11 cellular contexts compared by ENCODE assay signal in the genomic region with DNA sequence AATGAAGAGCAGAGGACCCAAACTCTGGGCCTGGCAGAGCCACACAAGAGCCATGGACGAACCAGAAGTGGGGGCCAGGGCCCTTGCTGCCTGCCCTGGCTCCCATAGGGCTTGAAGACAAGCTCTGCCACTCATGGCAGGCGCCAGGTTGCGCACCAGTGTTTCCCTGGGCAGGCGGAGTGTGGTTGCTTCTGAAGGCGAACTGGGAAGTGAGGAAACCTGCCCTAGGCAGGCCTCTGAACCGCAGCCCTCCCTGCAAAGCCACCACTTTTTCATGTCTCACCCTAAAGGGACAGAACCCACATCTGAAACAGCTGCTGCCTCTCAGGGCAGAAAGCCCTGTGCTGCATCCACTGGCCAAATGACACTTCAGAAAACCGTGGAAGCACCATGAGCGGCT. TPM values are rescaled to one million over a fixed set of nuclear protein-coding genes. Genes with fewer than 3 reads are reported as not detected.
DNase-seq lines count a peak whose midpoint lies in the region; ATAC-seq and TF ChIP-seq lines count a peak whose summit lies in the region.
"Had no signal": no experiment of that assay in that cellular context is flagged by ENCODE, and none has a peak within 500 bp of the region (broad histone marks: within the 10 kb centered on the region; RNA-seq: fewer than 3 reads in every experiment).

No MANE protein-coding gene starts in this region.

- H3K4me1 Mint-ChIP-seq in stimulated activated naive B cell treated with anti-CD40 and anti-IgM and Interleukin-4, amounts not matched to agents 10 μg/mL and 1 μg/mL and 100 μg/mL, for 72 hours = peaks cover 36 to 59% of the 10 kb centered on the region in 2 donors

- no peak overlapping the region for H3K4me3 ChIP-seq in vagina
- H3K4me3 ChIP-seq: body of pancreas, left ventricle myocardium inferior had no signal

- H3K27ac ChIP-seq in vagina = no peak overlapping the region
- H3K27ac ChIP-seq: body of pancreas, left ventricle myocardium inferior had no signal

- H3K36me3 Mint-ChIP-seq in stimulated activated naive B cell treated with anti-CD40 and anti-IgM and Interleukin-4, amounts not matched to agents 10 μg/mL and 1 μg/mL and 100 μg/mL, for 72 hours = no peaks in the 10 kb centered on the region
- H3K36me3 Mint-ChIP-seq: CD14-positive monocyte had no signal

- peak; percentile 16 for DNase-seq in activated effector memory CD4-positive, alpha-beta T cell treated with Interleukin-2 at 50 U/mL for 16 hours
- DNase-seq in activated effector memory CD4-positive, alpha-beta T cell treated with anti-CD3 and anti-CD28 coated beads, Interleukin-2, amount 50 U/mL, for 16 hours = no peak
- DNase-seq in activated CD4-positive, CD25-positive, alpha-beta regulatory T cell treated with anti-CD3 and anti-CD28 coated beads, Interleukin-2, amount 50 U/mL, for 72 hours = peak; percentile 46
- peak; percentile 69 for DNase-seq in stimulated activated naive B cell treated with anti-CD40 and anti-IgM and Interleukin-4, amounts not matched to agents 10 μg/mL and 1 μg/mL and 100 μg/mL, for 72 hours
- DNase-seq in EL (no peak), vagina (ENCODE audit: extremely low spot score in 2 of 2) (no peak), HPDE6-E6E7 (ENCODE audit: extremely low spot score) (no peak)
- DNase-seq: body of pancreas, left ventricle myocardium inferior had no signal

- no peaks in the 10 kb centered on the region for H3K9me3 ChIP-seq in vagina
- H3K9me3 ChIP-seq: body of pancreas, left ventricle myocardium inferior had no signal

- peaks cover 19 to 46% of the 10 kb centered on the region in 2 donors for H3K27me3 Mint-ChIP-seq in stimulated activated naive B cell treated with anti-CD40 and anti-IgM and Interleukin-4, amounts not matched to agents 10 μg/mL and 1 μg/mL and 100 μg/mL, for 72 hours

- no peak overlapping the region for H3K27ac Mint-ChIP-seq in stimulated activated naive B cell treated with anti-CD40 and anti-IgM and Interleukin-4, amounts not matched to agents 10 μg/mL and 1 μg/mL and 100 μg/mL, for 72 hours

- H3K4me1 ChIP-seq in vagina = no peaks in the 10 kb centered on the region
- H3K4me1 ChIP-seq: left ventricle myocardium inferior had no signal

- H3K27me3 ChIP-seq in vagina = no peaks in the 10 kb centered on the region
- H3K27me3 ChIP-seq: body of pancreas had no signal

- no peaks in the 10 kb centered on the region for H3K36me3 ChIP-seq in vagina
- H3K36me3 ChIP-seq: left ventricle myocardium inferior had no signal

- peak; percentile 46 for ATAC-seq in HG03095 (IDR thresholded peaks at IDR 0.05; ENCODE audit: unreplicated experiment)
- peak; percentile 72 to 78 for ATAC-seq in stimulated activated naive B cell treated with anti-CD40 and anti-IgM and Interleukin-4, amounts not matched to agents 10 μg/mL and 1 μg/mL and 100 μg/mL, for 72 hours (replicated peaks)
- ATAC-seq: body of pancreas had no signal

- TF ChIP-seq CTCF in vagina (IDR thresholded peaks at IDR 0.05) = no peak

- intact Hi-C loops in vagina (cut with DNase I) = no loop called here

- H3K4me3 Mint-ChIP-seq in stimulated activated naive B cell treated with anti-CD40 and anti-IgM and Interleukin-4, amounts not matched to agents 10 μg/mL and 1 μg/mL and 100 μg/mL, for 72 hours = no peak overlapping the region

- TF ChIP-seq POLR2A in vagina (IDR thresholded peaks at IDR 0.05) = no peak

- no peaks in the 10 kb centered on the region for H3K9me3 Mint-ChIP-seq in stimulated activated naive B cell treated with anti-CD40 and anti-IgM and Interleukin-4, amounts not matched to agents 10 μg/mL and 1 μg/mL and 100 μg/mL, for 72 hours

RNA-seq across cellular contexts. Expression of gene PRMT7, which starts 58.9 kb away (rescaled TPM):
- 47.9 TPM for total RNA-seq in vagina

RNA-seq across cellular contexts. Expression of gene SLC7A6OS, which starts 59.0 kb away (rescaled TPM):
- 15.5 TPM for total RNA-seq in vagina

Comparison
In these comparisons a context has a peak if more than half of its experiments do, and no peak if none do; other contexts are left out.
1. DNase-seq: peak in activated effector memory CD4-positive, alpha-beta T cell treated with Interleukin-2 at 50 U/mL for 16 hours (single experiment), activated CD4-positive, CD25-positive, alpha-beta regulatory T cell treated with anti-CD3 and anti-CD28 coated beads, Interleukin-2, amount 50 U/mL, for 72 hours (single experiment) and stimulated activated naive B cell treated with anti-CD40 and anti-IgM and Interleukin-4, amounts not matched to agents 10 μg/mL and 1 μg/mL and 100 μg/mL, for 72 hours (single experiment); none in activated effector memory CD4-positive, alpha-beta T cell treated with anti-CD3 and anti-CD28 coated beads, Interleukin-2, amount 50 U/mL, for 16 hours (single experiment), EL (single experiment), vagina (0 of 2) and HPDE6-E6E7 (single experiment).